In genomic region chr4:2800691-2801596, GRCh38 we compare ENCODE assay signal across 8 cellular contexts. TPM values are rescaled to one million over a fixed set of nuclear protein-coding genes. Genes with fewer than 3 reads are reported as not detected.
A peak's percentile ranks its signal among the peaks of the same experiment; 100 is the strongest.
DNase-seq lines count a peak whose midpoint lies in the region; ATAC-seq and TF ChIP-seq lines count a peak whose summit lies in the region.

No MANE protein-coding gene starts in this region.

- no peaks in the 10 kb centered on the region for H3K9me3 Mint-ChIP-seq in T-helper 1 cell treated with Interleukin-12 subunit alpha and Interleukin-12 subunit beta and Interleukin-4 antibody, amounts not matched to agents 30 μg/mL and 1 μg/mL, for 36 hours
- no peaks in the 10 kb centered on the region for H3K9me3 Mint-ChIP-seq in naive B cell

- no peaks in the 10 kb centered on the region for H3K9me3 ChIP-seq in aorta (ENCODE audit: control insufficient read depth, low read length)

- H3K27ac ChIP-seq in aorta (ENCODE audit: low read depth in 1 of 2, low read length in 2 of 2), result no peak overlapping the region

- no peaks in the 10 kb centered on the region for H3K36me3 Mint-ChIP-seq in T-helper 1 cell treated with Interleukin-12 subunit alpha and Interleukin-12 subunit beta and Interleukin-4 antibody, amounts not matched to agents 30 μg/mL and 1 μg/mL, for 36 hours (ENCODE audit: low read depth)
- no peaks in the 10 kb centered on the region for H3K36me3 Mint-ChIP-seq in naive B cell

- intact Hi-C loops in aorta (cut with DNase I), result no loop called here

- peak; percentile 42 for ATAC-seq in HG02610 (IDR thresholded peaks at IDR 0.05; ENCODE audit: unreplicated experiment)
- ATAC-seq in naive B cell (ENCODE audit: low read depth in 2 of 2), result peak; percentile 49 to 62
- peak; percentile 71 for ATAC-seq in aorta (ENCODE audit: low FRiP score)
- no peak for ATAC-seq in HG03521 (IDR thresholded peaks at IDR 0.05; ENCODE audit: unreplicated experiment)

- WGBS in aorta, 2 donors, result 24 to 30% methylated on average over 25 to 29 of the region's 29 CpGs

- TF ChIP-seq POLR2A in erythroblast (IDR thresholded peaks at IDR 0.05; ENCODE audit: low read length), result no peak

- DNase-seq in GDM1 (lab: John Stamatoyannopoulos, UW) (peak; percentile 83), erythroblast (lab: John Stamatoyannopoulos, UW) (peak; percentile 25 to 51), naive B cell (peak; percentile 65), aorta (peak; percentile 84 to 92), NAMALWA (ENCODE audit: low spot score) (no peak)

- H3K27me3 ChIP-seq in aorta (ENCODE audit: control insufficient read depth in 1 of 2, insufficient read depth in 2 of 2, low read length in 1 of 2), result no peaks in the 10 kb centered on the region

- no peaks in the 10 kb centered on the region for H3K36me3 ChIP-seq in aorta (ENCODE audit: control insufficient read depth in 1 of 2, insufficient read depth in 2 of 2, low read length in 1 of 2)

- H3K4me3 Mint-ChIP-seq in T-helper 1 cell treated with Interleukin-12 subunit alpha and Interleukin-12 subunit beta and Interleukin-4 antibody, amounts not matched to agents 30 μg/mL and 1 μg/mL, for 36 hours, result peak overlapping the region; percentile 62
- H3K4me3 Mint-ChIP-seq in naive B cell, result peak overlapping the region; percentile 84 to 94 (median 88)

- no peak overlapping the region for H3K4me3 ChIP-seq in aorta (ENCODE audit: low read length in 2 of 2)

- H3K27ac Mint-ChIP-seq in T-helper 1 cell treated with Interleukin-12 subunit alpha and Interleukin-12 subunit beta and Interleukin-4 antibody, amounts not matched to agents 30 μg/mL and 1 μg/mL, for 36 hours, result peak overlapping the region; percentile 75
- H3K27ac Mint-ChIP-seq in naive B cell, result peak overlapping the region; percentile 88 to 95 (median 90)

- no peaks in the 10 kb centered on the region for H3K27me3 Mint-ChIP-seq in T-helper 1 cell treated with Interleukin-12 subunit alpha and Interleukin-12 subunit beta and Interleukin-4 antibody, amounts not matched to agents 30 μg/mL and 1 μg/mL, for 36 hours (ENCODE audit: low read depth)
- no peaks in the 10 kb centered on the region for H3K27me3 Mint-ChIP-seq in naive B cell

- H3K4me1 ChIP-seq in aorta (ENCODE audit: control insufficient read depth in 1 of 2, insufficient read depth in 2 of 2, low read length in 2 of 2), result no peaks in the 10 kb centered on the region

- H3K4me1 Mint-ChIP-seq in T-helper 1 cell treated with Interleukin-12 subunit alpha and Interleukin-12 subunit beta and Interleukin-4 antibody, amounts not matched to agents 30 μg/mL and 1 μg/mL, for 36 hours (ENCODE audit: low read depth), result peaks cover 40% of the 10 kb centered on the region
- H3K4me1 Mint-ChIP-seq in naive B cell, result peaks cover 69 to 97% (median 80%) of the 10 kb centered on the region in 3 donors

RNA-seq across cellular contexts. Expression of gene SH3BP2, which starts 8.1 kb away (rescaled TPM):
- 10 to 100 TPM; 14.3 to 91.1 (median 28.7) TPM for polyA plus RNA-seq in naive B cell (ENCODE audit: low read depth in 6 of 6)
- 10 to 100 TPM; 47.8 to 75.4 TPM for total RNA-seq in aorta
- 10 to 100 TPM in 1 of 2 donors, 1 to 10 TPM in 1; 6.2 to 13.8 TPM for polyA plus RNA-seq in aorta

RNA-seq across cellular contexts. Expression of gene ADD1, which starts 42.7 kb away (rescaled TPM):
- polyA plus RNA-seq in naive B cell (ENCODE audit: low read depth in 6 of 6) (100 to 1,000 TPM; 325 to 440 (median 349) TPM), aorta (100 to 1,000 TPM in 1 of 2 donors, 10 to 100 TPM in 1; 98.3 to 263 TPM)
- 100 to 1,000 TPM; 305 to 351 TPM for total RNA-seq in aorta

RNA-seq across cellular contexts. Expression of gene TNIP2, which starts 44.8 kb away (rescaled TPM):
- 10 to 100 TPM; 25.4 to 36.2 (median 35.3) TPM for polyA plus RNA-seq in naive B cell (ENCODE audit: low read depth in 6 of 6)
- 10 to 100 TPM; 37.4 to 39.4 TPM for total RNA-seq in aorta
- 10 to 100 TPM; 37.2 to 43.8 TPM for polyA plus RNA-seq in aorta
